ENCODE assay signal across 11 cellular contexts in the genomic region with DNA sequence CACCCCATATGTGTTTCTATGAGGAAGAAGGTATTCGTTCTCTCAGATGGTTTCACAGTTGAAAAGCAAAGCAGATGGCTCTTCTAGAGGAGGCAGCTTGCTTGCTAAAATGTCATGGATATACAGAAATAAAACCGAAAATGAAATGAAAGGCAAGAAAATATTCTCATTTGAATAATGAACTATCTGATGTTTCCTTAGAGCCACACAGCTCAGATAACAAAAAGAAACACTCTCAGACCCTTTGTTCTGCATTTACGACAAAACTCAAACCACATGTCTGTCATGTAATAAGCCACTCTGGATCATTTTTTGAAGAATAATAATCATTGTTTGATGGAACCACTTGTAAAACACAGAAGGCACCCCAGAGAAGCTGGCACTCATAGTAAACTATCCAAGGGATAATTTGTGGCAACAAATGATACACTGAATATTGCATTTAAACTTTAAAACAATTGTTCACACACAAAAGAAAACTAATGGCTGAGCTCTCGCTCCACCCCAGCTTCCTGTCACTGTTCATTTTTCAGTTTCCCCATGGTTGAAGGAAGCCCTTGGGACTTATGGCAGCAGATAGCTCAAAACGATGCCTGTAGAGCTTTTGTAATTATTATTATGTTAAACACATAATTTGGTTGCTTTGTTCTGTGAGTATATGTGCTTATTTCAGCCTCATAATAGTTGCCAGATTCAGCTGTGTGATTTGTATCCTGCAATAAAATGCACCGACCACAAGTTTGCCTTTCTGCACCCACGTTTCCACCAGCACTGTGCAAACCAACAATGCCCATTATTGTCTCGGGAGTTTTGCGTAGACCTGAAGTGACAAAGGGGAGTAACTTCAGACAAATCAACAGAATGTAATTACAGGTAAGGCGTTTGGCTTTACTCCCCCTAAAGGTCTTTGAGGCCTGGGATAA.
DNase-seq lines count a peak whose midpoint lies in the region; ATAC-seq, FAIRE-seq and TF ChIP-seq lines count a peak whose summit lies in the region.
"Had no signal": no experiment of that assay in that cellular context is flagged by ENCODE, and none has a peak within 500 bp of the region (broad histone marks: within the 10 kb centered on the region; RNA-seq: fewer than 3 reads in every experiment).

No MANE protein-coding gene starts in this region.

- H3K9me3 Mint-ChIP-seq in activated B cell treated with CpG ODN at 0.5 μM for 24 hours, result no peaks in the 10 kb centered on the region

- H3K4me1 ChIP-seq in heart right ventricle, result peaks cover 0 to 6% (median 0%) of the 10 kb centered on the region in 9 donors
- H3K4me1 ChIP-seq: left ventricle myocardium inferior had no signal

- H3K9me3 ChIP-seq in heart right ventricle, result no peaks in the 10 kb centered on the region
- H3K9me3 ChIP-seq: left ventricle myocardium inferior had no signal

- in situ Hi-C loops in ACHN (cut with HindIII; ENCODE audit: low pct_ligation_motif_present, low pct_unique_long_range_greater_than_20kb, low sequenced_read_pairs), result no loop called here

- intact Hi-C loops in activated B cell treated with CpG ODN at 0.5 μM for 24 hours (cut with micrococcal nuclease) (no loop called here), heart right ventricle (cut with DNase I) (no loop called here), left cardiac atrium (cut with DNase I) (no loop called here)

- H3K27me3 Mint-ChIP-seq in activated B cell treated with CpG ODN at 0.5 μM for 24 hours, result no peaks in the 10 kb centered on the region

- DNase-seq in GM12891 (ENCODE audit: insufficient read length, low spot score) (peak; percentile 9), activated B cell treated with CpG ODN at 0.5 μM for 24 hours (no peak), heart right ventricle (no peak), left cardiac atrium (no peak), ACHN (no peak), SK-N-DZ (ENCODE audit: low spot score) (no peak)
- DNase-seq: left ventricle myocardium inferior, NCI-H1092 treated with DMSO at 0.1 percent for 48 hours had no signal

- ATAC-seq in GM19463 (IDR thresholded peaks at IDR 0.05; ENCODE audit: unreplicated experiment) (peak; percentile 71), HG03097 (IDR thresholded peaks at IDR 0.05; ENCODE audit: low FRiP score, unreplicated experiment) (peak; percentile 91), activated B cell treated with CpG ODN at 0.5 μM for 24 hours (ENCODE audit: low read depth) (peak; percentile 40), heart right ventricle (no peak), left cardiac atrium (no peak)

- no peak overlapping the region for H3K4me3 ChIP-seq in heart right ventricle
- H3K4me3 ChIP-seq: left ventricle myocardium inferior had no signal

- TF ChIP-seq POLR2A in GM12891 (IDR thresholded peaks at IDR 0.05; ENCODE audit: low read depth, low read length), result no peak

- POLR2A ChIA-PET in activated B cell treated with CpG ODN at 0.5 μM for 24 hours (lab: Charles Lee), result no interaction called here

- 76 to 84% methylated on average over 10 of the region's 10 CpGs for WGBS in heart right ventricle, 2 donors

- no peak overlapping the region for H3K27ac ChIP-seq in heart right ventricle
- H3K27ac ChIP-seq: left ventricle myocardium inferior had no signal

- H3K4me3 Mint-ChIP-seq in activated B cell treated with CpG ODN at 0.5 μM for 24 hours, result peak overlapping the region; percentile 72

- FAIRE-seq in GM12891 (lab: Jason Lieb, UNC), result peak; percentile 70
- FAIRE-seq: colon had no signal

- H3K36me3 ChIP-seq in heart right ventricle, result no peaks in the 10 kb centered on the region
- H3K36me3 ChIP-seq: left ventricle myocardium inferior had no signal

- TF ChIP-seq CTCF in activated B cell treated with CpG ODN at 0.5 μM for 24 hours (IDR thresholded peaks at IDR 0.05) (no peak), heart right ventricle (IDR thresholded peaks at IDR 0.05) (no peak)

- no peaks in the 10 kb centered on the region for H3K36me3 Mint-ChIP-seq in activated B cell treated with CpG ODN at 0.5 μM for 24 hours (ENCODE audit: low read depth)

- H3K27me3 ChIP-seq in heart right ventricle, result no peaks in the 10 kb centered on the region

- CTCF ChIA-PET in activated B cell treated with CpG ODN at 0.5 μM for 24 hours (lab: Charles Lee), result no interaction called here

- peaks cover 28% of the 10 kb centered on the region for H3K4me1 Mint-ChIP-seq in activated B cell treated with CpG ODN at 0.5 μM for 24 hours

- peak overlapping the region; percentile 81 for H3K27ac Mint-ChIP-seq in activated B cell treated with CpG ODN at 0.5 μM for 24 hours

TF ChIP-seq in GM12891, 5 proteins besides CTCF, POLR2A, EP300 and RAD21:
- TF ChIP-seq TAF1 (IDR thresholded peaks at IDR 0.05; ENCODE audit: low read depth, low read length) (no peak), POU2F2 (IDR thresholded peaks at IDR 0.05; ENCODE audit: low read depth, low read length) (no peak), POLR2AphosphoS5 (IDR thresholded peaks at IDR 0.05; ENCODE audit: low read depth, low read length) (no peak), SPI1 (IDR thresholded peaks at IDR 0.05; ENCODE audit: low read depth, low read length) (no peak), PAX5 (IDR thresholded peaks at IDR 0.05; ENCODE audit: insufficient read depth, low read length, severe bottlenecking) (no peak)

Comparison
In these comparisons a context has a peak if more than half of its experiments do, and no peak if none do; other contexts are left out.
1. ATAC-seq: peak in GM19463 (single experiment), HG03097 (single experiment) and activated B cell treated with CpG ODN at 0.5 μM for 24 hours (single experiment); none in heart right ventricle (0 of 8) and left cardiac atrium (0 of 2).